In genomic region chr3:28320981-28321380, GRCh38 we compare ENCODE assay signal across 1 cellular context.
TF ChIP-seq lines count a peak whose summit lies in the region.

No MANE protein-coding gene starts in this region.

TF ChIP-seq in HepG2, 621 proteins besides CTCF, POLR2A, EP300 and RAD21 (continued from another document):
- TF ChIP-seq ZBTB26 (CRISPR knock-in tag; IDR thresholded peaks at IDR 0.05; ENCODE audit: borderline replicate concordance), result no peak
- TF ChIP-seq ZBTB38 (CRISPR knock-in tag; IDR thresholded peaks at IDR 0.05), result no peak
- 0 out of 2 replicates have a peak, but pooled peaks have one; percentile 25 for TF ChIP-seq ZNF331 (CRISPR knock-in tag; IDR thresholded peaks at IDR 0.05)
- TF ChIP-seq ZNF318 (CRISPR knock-in tag; IDR thresholded peaks at IDR 0.05), result no peak
- TF ChIP-seq ETV5 (CRISPR knock-in tag; IDR thresholded peaks at IDR 0.05; ENCODE audit: borderline replicate concordance), result no peak; the same call in 1 of the 2 replicates
- TF ChIP-seq ZNF296 (CRISPR knock-in tag; conservative IDR thresholded peaks at IDR 0.05), result no peak
- TF ChIP-seq ZNF513 (CRISPR knock-in tag; conservative IDR thresholded peaks at IDR 0.05), result no peak
- no peak for TF ChIP-seq MED1 (CRISPR knock-in tag; IDR thresholded peaks at IDR 0.05)
- no peak for TF ChIP-seq KDM5B (CRISPR knock-in tag; IDR thresholded peaks at IDR 0.05; ENCODE audit: borderline replicate concordance)
- no peak for TF ChIP-seq GMEB1 (CRISPR knock-in tag; IDR thresholded peaks at IDR 0.05; ENCODE audit: borderline replicate concordance)
